ENCODE assay signal across 8 cellular contexts in the genomic region with DNA sequence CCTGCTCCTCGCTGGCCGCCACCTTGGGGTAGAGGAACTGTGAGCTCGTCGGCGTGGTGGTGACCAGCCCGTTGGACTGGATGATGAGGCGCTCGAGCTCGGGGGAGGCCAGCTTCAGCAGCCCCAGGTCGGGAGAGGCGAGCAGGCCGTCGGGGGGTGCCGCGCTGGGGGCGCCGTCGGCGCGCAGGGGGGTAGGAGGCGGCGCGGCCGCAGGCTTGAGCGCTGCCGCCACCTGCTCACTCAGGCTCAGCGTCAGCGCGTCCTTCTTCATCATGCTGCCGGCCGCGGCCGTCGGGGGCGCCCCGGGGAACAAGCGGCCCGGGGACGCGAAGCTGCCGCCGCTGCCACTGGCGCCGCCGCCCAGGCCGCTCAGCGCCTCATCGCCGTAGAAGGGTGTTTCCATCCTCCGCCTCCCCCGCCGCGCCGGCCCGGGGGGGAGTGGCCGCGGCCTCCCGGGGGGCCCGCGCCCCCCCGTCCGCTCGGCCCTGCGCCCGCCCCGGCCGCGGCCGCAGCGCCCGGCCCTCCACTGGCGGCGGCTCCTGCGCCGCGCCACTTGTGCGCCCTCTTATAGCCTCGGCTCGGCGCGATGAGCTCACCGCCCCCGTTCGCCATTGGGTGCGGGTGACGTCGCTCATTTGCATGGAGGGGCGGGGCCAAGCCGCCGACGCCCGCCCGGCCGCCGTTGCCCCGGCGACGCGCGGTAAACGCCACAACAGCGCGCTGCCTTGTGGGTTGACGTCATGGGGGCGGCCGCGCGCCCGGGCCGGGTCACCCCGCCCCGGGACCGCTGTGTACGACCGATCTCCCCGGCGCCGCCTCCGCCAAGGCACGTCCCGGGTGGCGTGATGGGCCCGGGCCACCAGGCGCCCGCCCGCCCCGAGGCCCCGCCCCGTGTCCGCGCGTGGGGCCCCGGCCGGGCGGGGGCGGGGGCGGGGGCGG. TPM values are rescaled to one million over a fixed set of nuclear protein-coding genes. Genes with fewer than 3 reads are reported as not detected.
DNase-seq lines count a peak whose midpoint lies in the region; FAIRE-seq and TF ChIP-seq lines count a peak whose summit lies in the region.

A gene (minus strand): TSS at position 541 of the 939 bp plus-strand sequence. CDS start 138 bp downstream, at position 403.

- H3K36me3 Mint-ChIP-seq in activated naive CD4-positive, alpha-beta T cell treated with anti-CD3 and anti-CD28 coated beads for 36 hours (ENCODE audit: low read depth): peaks cover 18% of the 10 kb centered on the region

- CTCF ChIA-PET in HEK293T (lab: Yijun Ruan, JAX): interaction anchor here (0.6 to 5.9 kb wide), 8 partner anchors 11 to 73 kb away, joined by 3 to 77 read pairs (median 20); a partner anchor contains a TSS
- CTCF ChIA-PET in activated naive CD4-positive, alpha-beta T cell treated with anti-CD3 and anti-CD28 coated beads for 36 hours (lab: Charles Lee): interaction anchor here (0.8 to 7.0 kb wide), 8 partner anchors 10 to 168 kb away, joined by 3 to 240 read pairs (median 71); a partner anchor contains a TSS

- no peaks in the 10 kb centered on the region for H3K9me3 Mint-ChIP-seq in activated naive CD4-positive, alpha-beta T cell treated with anti-CD3 and anti-CD28 coated beads for 36 hours

- DNase-seq in HEK293T (ENCODE audit: extremely low spot score) (peak; percentile 98), MV-4-11 (lab: John Stamatoyannopoulos, UW) (peak; percentile 98), SK-N-DZ (ENCODE audit: low spot score) (peak; percentile 95), frontal cortex (ENCODE audit: low spot score in 2 of 2) (peak; percentile 98 to 100)
- peak; percentile 96 for DNase-seq in activated naive CD4-positive, alpha-beta T cell treated with anti-CD3 and anti-CD28 coated beads for 36 hours

- intact Hi-C loops in activated naive CD4-positive, alpha-beta T cell treated with anti-CD3 and anti-CD28 coated beads for 36 hours (cut with micrococcal nuclease): loop anchor here (1.0 to 10.0 kb wide), 7 partner anchors 9 to 553 kb away; a partner anchor contains a TSS

- peak within 1 kb of the TSS; percentile 96 for H3K27ac ChIP-seq in neutrophil

- peaks cover 45% of the 10 kb centered on the region for H3K4me1 Mint-ChIP-seq in activated naive CD4-positive, alpha-beta T cell treated with anti-CD3 and anti-CD28 coated beads for 36 hours (ENCODE audit: low read depth)

- no peaks in the 10 kb centered on the region for H3K27me3 Mint-ChIP-seq in activated naive CD4-positive, alpha-beta T cell treated with anti-CD3 and anti-CD28 coated beads for 36 hours (ENCODE audit: low read depth)

- H3K9me3 ChIP-seq in neutrophil: no peaks in the 10 kb centered on the region

- peaks cover 18 to 19% of the 10 kb centered on the region in 2 experiments for H3K4me1 ChIP-seq in neutrophil (ENCODE audit: control insufficient read depth in 1 of 2, insufficient read depth in 1 of 2, low read depth in 1 of 2, low read length in 1 of 2)

- no peaks in the 10 kb centered on the region for H3K27me3 ChIP-seq in neutrophil

- POLR2A ChIA-PET in HEK293T (lab: Yijun Ruan, JAX): interaction anchor here (0.5 to 9.0 kb wide), 62 partner anchors 9 to 862 kb away, joined by 3 to 491 read pairs (median 4); a partner anchor contains a TSS

- peak within 1 kb of the TSS; percentile 99 for H3K27ac Mint-ChIP-seq in activated naive CD4-positive, alpha-beta T cell treated with anti-CD3 and anti-CD28 coated beads for 36 hours

- peak within 1 kb of the TSS; percentile 95 for H3K4me3 Mint-ChIP-seq in activated naive CD4-positive, alpha-beta T cell treated with anti-CD3 and anti-CD28 coated beads for 36 hours

- peak within 1 kb of the TSS; percentile 90 for H3K4me3 ChIP-seq in GM08714 (ENCODE audit: low read length)
- H3K4me3 ChIP-seq in neutrophil (ENCODE audit: low read depth in 1 of 2, low read length in 1 of 2): peak within 1 kb of the TSS; percentile 77 to 83

- peak; percentile 64 for TF ChIP-seq CTCF in neutrophil (IDR thresholded peaks at IDR 0.05)
- TF ChIP-seq CTCF in subcutaneous adipose tissue (IDR thresholded peaks at IDR 0.05; ENCODE audit: low read depth): no peak

- peaks cover 8% of the 10 kb centered on the region for H3K36me3 ChIP-seq in neutrophil

- FAIRE-seq in frontal cortex (lab: Jason Lieb, UNC): no peak

TF ChIP-seq in HEK293T, 16 proteins besides CTCF, POLR2A, EP300 and RAD21:
- TF ChIP-seq, protein P1, sequence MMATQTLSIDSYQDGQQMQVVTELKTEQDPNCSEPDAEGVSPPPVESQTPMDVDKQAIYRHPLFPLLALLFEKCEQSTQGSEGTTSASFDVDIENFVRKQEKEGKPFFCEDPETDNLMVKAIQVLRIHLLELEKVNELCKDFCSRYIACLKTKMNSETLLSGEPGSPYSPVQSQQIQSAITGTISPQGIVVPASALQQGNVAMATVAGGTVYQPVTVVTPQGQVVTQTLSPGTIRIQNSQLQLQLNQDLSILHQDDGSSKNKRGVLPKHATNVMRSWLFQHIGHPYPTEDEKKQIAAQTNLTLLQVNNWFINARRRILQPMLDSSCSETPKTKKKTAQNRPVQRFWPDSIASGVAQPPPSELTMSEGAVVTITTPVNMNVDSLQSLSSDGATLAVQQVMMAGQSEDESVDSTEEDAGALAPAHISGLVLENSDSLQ (IDR thresholded peaks at IDR 0.05): peak; percentile 94
- TF ChIP-seq HDGF (IDR thresholded peaks at IDR 0.05; ENCODE audit: borderline replicate concordance): no peak
- peak; percentile 94 for TF ChIP-seq FOXM1 (IDR thresholded peaks at IDR 0.05; ENCODE audit: borderline replicate concordance)
- no peak for TF ChIP-seq ZNF384 (IDR thresholded peaks at IDR 0.05)
- peak; percentile 65 for TF ChIP-seq LEF1 (IDR thresholded peaks at IDR 0.05; ENCODE audit: borderline replicate concordance)
- TF ChIP-seq ARNT (IDR thresholded peaks at IDR 0.05): peak; percentile 50
TF ChIP-seq in HEK293T: peak in this region for 4.

RNA-seq across cellular contexts. Expression of the gene that starts here (rescaled TPM):
- polyA plus RNA-seq in SK-N-DZ (2014; cell fraction: cytosol; rRNA removed): 80.4 and 92.1 TPM in 2 replicates
- polyA plus RNA-seq in SK-N-DZ (2014; cell fraction: nucleus; rRNA removed): 28.1 and 57.8 TPM in 2 replicates
- total RNA-seq in activated naive CD4-positive, alpha-beta T cell treated with anti-CD3 and anti-CD28 coated beads for 36 hours: 100 to 1,000 TPM in 1 of 2 experiments, 10 to 100 TPM in 1; 87.9 to 105 TPM
- total RNA-seq in frontal cortex (35.5 TPM), subcutaneous adipose tissue (100 to 1,000 TPM; 101 to 314 (median 150) TPM)

Comparison
In these comparisons a context has a peak if more than half of its experiments do, and no peak if none do; other contexts are left out.
1. Peak in every context shown above with its lines: DNase-seq, H3K4me3 ChIP-seq and H3K27ac ChIP-seq.